Comparison of ENCODE assay signal across 25 cellular contexts in the genomic region with DNA sequence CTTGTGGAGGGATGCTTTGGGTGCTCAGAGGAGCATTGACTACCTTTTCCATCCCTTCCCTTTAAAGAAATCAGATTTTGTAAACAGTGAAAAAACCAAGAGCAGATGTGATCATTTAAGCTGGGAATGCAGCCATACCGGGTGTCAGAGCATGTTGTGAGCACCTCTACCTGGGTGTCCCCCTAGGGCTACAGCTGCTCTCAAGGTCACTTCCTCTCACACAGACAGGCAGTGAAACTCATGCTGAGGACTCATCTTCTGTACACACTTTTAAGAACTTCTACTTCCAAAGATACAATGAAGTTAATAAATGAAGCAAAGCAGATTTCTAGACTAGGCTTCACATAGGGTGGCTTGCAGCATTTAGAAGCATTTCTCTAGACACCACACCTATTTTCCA. TPM values are rescaled to one million over a fixed set of nuclear protein-coding genes. Genes with fewer than 3 reads are reported as not detected.
DNase-seq lines count a peak whose midpoint lies in the region; ATAC-seq and TF ChIP-seq lines count a peak whose summit lies in the region.
"Had no signal": no experiment of that assay in that cellular context is flagged by ENCODE, and none has a peak within 500 bp of the region (broad histone marks: within the 10 kb centered on the region; RNA-seq: fewer than 3 reads in every experiment).

No MANE protein-coding gene starts in this region.

- no peak for TF ChIP-seq CTCF in left ventricle myocardium inferior (IDR thresholded peaks at IDR 0.05; ENCODE audit: borderline replicate concordance)
- TF ChIP-seq CTCF in right atrium auricular region (IDR thresholded peaks at IDR 0.05) = no peak
- TF ChIP-seq CTCF in adrenal gland (IDR thresholded peaks at IDR 0.05) = no peak
- no peak for TF ChIP-seq CTCF in CD8-positive, alpha-beta T cell (IDR thresholded peaks at IDR 0.05)

- H3K36me3 ChIP-seq in left ventricle myocardium inferior (peaks cover 40% of the 10 kb centered on the region), right atrium auricular region (peaks cover 37% of the 10 kb centered on the region), adrenal gland (replicated peaks in 1 of 2) (no peaks in the 10 kb centered on the region)
- H3K36me3 ChIP-seq in CD8-positive, alpha-beta T cell (ENCODE audit: insufficient read depth, low read length) = no peaks in the 10 kb centered on the region

- no peaks in the 10 kb centered on the region for H3K36me3 Mint-ChIP-seq in activated CD8-positive, alpha-beta T cell treated with anti-CD3 and anti-CD28 coated beads, Interleukin-2, amount 10 ng/mL, durations not matched to agents 7 days and 5 days (ENCODE audit: low read depth)
- no peaks in the 10 kb centered on the region for H3K36me3 Mint-ChIP-seq in activated naive CD8-positive, alpha-beta T cell treated with anti-CD3 and anti-CD28 coated beads, Interleukin-2, amount 50 U/mL, for 24 hours (ENCODE audit: low read depth)
- H3K36me3 Mint-ChIP-seq in CD8-positive, alpha-beta T cell = no peaks in the 10 kb centered on the region
- H3K36me3 Mint-ChIP-seq: activated naive CD4-positive, alpha-beta T cell treated with anti-CD3 and anti-CD28 coated beads, Interleukin-2, amount 10 ng/mL, durations not matched to agents 7 days and 5 days; IgD-negative memory B cell had no signal

- H3K4me3 Mint-ChIP-seq in activated CD8-positive, alpha-beta T cell treated with anti-CD3 and anti-CD28 coated beads, Interleukin-2, amount 10 ng/mL, durations not matched to agents 7 days and 5 days = no peak overlapping the region
- no peak overlapping the region for H3K4me3 Mint-ChIP-seq in activated naive CD8-positive, alpha-beta T cell treated with anti-CD3 and anti-CD28 coated beads, Interleukin-2, amount 50 U/mL, for 24 hours
- no peak overlapping the region for H3K4me3 Mint-ChIP-seq in CD8-positive, alpha-beta T cell
- H3K4me3 Mint-ChIP-seq: activated naive CD4-positive, alpha-beta T cell treated with anti-CD3 and anti-CD28 coated beads, Interleukin-2, amount 10 ng/mL, durations not matched to agents 7 days and 5 days; activated T-cell treated with anti-CD3 and anti-CD28 coated beads, Interleukin-2, amount 50 U/mL, for 72 hours; IgD-negative memory B cell; stimulated activated naive CD8-positive, alpha-beta T cell treated with anti-CD3 and anti-CD28 coated beads, Interleukin-15, amount 100 ng/mL, for 72 hours; T-cell had no signal

- no peak overlapping the region for H3K4me3 ChIP-seq in left ventricle myocardium inferior
- no peak overlapping the region for H3K4me3 ChIP-seq in right atrium auricular region
- no peak overlapping the region for H3K4me3 ChIP-seq in adrenal gland
- no peak overlapping the region for H3K4me3 ChIP-seq in CD8-positive, alpha-beta T cell (ENCODE audit: low read depth, low read length)
- H3K4me3 ChIP-seq: esophagus squamous epithelium, MG63, transverse colon had no signal

- CTCF ChIA-PET in activated CD8-positive, alpha-beta T cell treated with anti-CD3 and anti-CD28 coated beads, Interleukin-2, amount 10 ng/mL, durations not matched to agents 7 days and 5 days (lab: Charles Lee) = no interaction called here
- CTCF ChIA-PET in CD8-positive, alpha-beta T cell (lab: Charles Lee) = no interaction called here

- H3K4me1 ChIP-seq in left ventricle myocardium inferior = peaks cover 10% of the 10 kb centered on the region
- H3K4me1 ChIP-seq in right atrium auricular region = no peaks in the 10 kb centered on the region
- peaks cover 0 to 7% of the 10 kb centered on the region in 2 donors for H3K4me1 ChIP-seq in adrenal gland (replicated peaks in 1 of 2)
- no peaks in the 10 kb centered on the region for H3K4me1 ChIP-seq in CD8-positive, alpha-beta T cell (ENCODE audit: insufficient read depth, low read length)
- H3K4me1 ChIP-seq: Caco-2, esophagus squamous epithelium, transverse colon had no signal

- TF ChIP-seq POLR2A in adrenal gland (IDR thresholded peaks at IDR 0.05) = no peak

- H3K4me1 Mint-ChIP-seq in activated CD8-positive, alpha-beta T cell treated with anti-CD3 and anti-CD28 coated beads, Interleukin-2, amount 10 ng/mL, durations not matched to agents 7 days and 5 days (ENCODE audit: low read depth) = no peaks in the 10 kb centered on the region
- H3K4me1 Mint-ChIP-seq in activated naive CD8-positive, alpha-beta T cell treated with anti-CD3 and anti-CD28 coated beads, Interleukin-2, amount 50 U/mL, for 24 hours = no peaks in the 10 kb centered on the region
- no peaks in the 10 kb centered on the region for H3K4me1 Mint-ChIP-seq in CD8-positive, alpha-beta T cell (ENCODE audit: low read depth)
- H3K4me1 Mint-ChIP-seq: activated naive CD4-positive, alpha-beta T cell treated with anti-CD3 and anti-CD28 coated beads, Interleukin-2, amount 10 ng/mL, durations not matched to agents 7 days and 5 days; stimulated activated naive CD8-positive, alpha-beta T cell treated with anti-CD3 and anti-CD28 coated beads, Interleukin-15, amount 100 ng/mL, for 72 hours; T-cell had no signal

- POLR2A ChIA-PET in activated CD8-positive, alpha-beta T cell treated with anti-CD3 and anti-CD28 coated beads, Interleukin-2, amount 10 ng/mL, durations not matched to agents 7 days and 5 days (lab: Charles Lee) = no interaction called here
- POLR2A ChIA-PET in CD8-positive, alpha-beta T cell (lab: Charles Lee) = no interaction called here

- H3K27me3 Mint-ChIP-seq in activated CD8-positive, alpha-beta T cell treated with anti-CD3 and anti-CD28 coated beads, Interleukin-2, amount 10 ng/mL, durations not matched to agents 7 days and 5 days (ENCODE audit: low read depth) = peaks cover 8% of the 10 kb centered on the region
- H3K27me3 Mint-ChIP-seq in activated naive CD8-positive, alpha-beta T cell treated with anti-CD3 and anti-CD28 coated beads, Interleukin-2, amount 50 U/mL, for 24 hours = no peaks in the 10 kb centered on the region
- no peaks in the 10 kb centered on the region for H3K27me3 Mint-ChIP-seq in CD8-positive, alpha-beta T cell (ENCODE audit: low read depth)
- H3K27me3 Mint-ChIP-seq: activated naive CD4-positive, alpha-beta T cell treated with anti-CD3 and anti-CD28 coated beads, Interleukin-2, amount 10 ng/mL, durations not matched to agents 7 days and 5 days; T-cell had no signal

- peak; percentile 11 for ATAC-seq in left lobe of liver
- ATAC-seq in GM18868 (IDR thresholded peaks at IDR 0.05; ENCODE audit: unreplicated experiment) = no peak
- ATAC-seq in activated CD8-positive, alpha-beta T cell treated with anti-CD3 and anti-CD28 coated beads, Interleukin-2, amount 10 ng/mL, durations not matched to agents 7 days and 5 days = no peak
- ATAC-seq in activated naive CD8-positive, alpha-beta T cell treated with anti-CD3 and anti-CD28 coated beads, Interleukin-2, amount 50 U/mL, for 24 hours = no peak
- ATAC-seq in CD8-positive, alpha-beta T cell = no peak
- ATAC-seq: activated T-cell treated with anti-CD3 and anti-CD28 coated beads, Interleukin-2, amount 50 U/mL, for 72 hours; stimulated activated naive CD8-positive, alpha-beta T cell treated with anti-CD3 and anti-CD28 coated beads, Interleukin-15, amount 100 ng/mL, for 72 hours; T-cell had no signal

- H3K27ac ChIP-seq in left ventricle myocardium inferior (replicated peaks) = peak overlapping the region; percentile 30
- H3K27ac ChIP-seq in right atrium auricular region = peak overlapping the region in 1 of 2 donors; percentile 67
- H3K27ac ChIP-seq in adrenal gland = peak overlapping the region in 4 of 5 donors; percentile 4 to 83 (median 48)
- H3K27ac ChIP-seq in CD8-positive, alpha-beta T cell (ENCODE audit: low read depth, low read length) = no peak overlapping the region
- H3K27ac ChIP-seq: esophagus squamous epithelium, transverse colon had no signal

- intact Hi-C loops in left ventricle myocardium inferior (cut with micrococcal nuclease) = no loop called here
- intact Hi-C loops in adrenal gland (cut with DNase I) = no loop called here
- intact Hi-C loops in CD8-positive, alpha-beta T cell (cut with DNase I, micrococcal nuclease) = no loop called here

- H3K27me3 ChIP-seq in left ventricle myocardium inferior (ENCODE audit: low read depth) (no peaks in the 10 kb centered on the region), right atrium auricular region (no peaks in the 10 kb centered on the region), adrenal gland (no peaks in the 10 kb centered on the region)
- no peaks in the 10 kb centered on the region for H3K27me3 ChIP-seq in CD8-positive, alpha-beta T cell (ENCODE audit: insufficient read depth, low read length)
- H3K27me3 ChIP-seq: esophagus squamous epithelium, MG63, transverse colon had no signal

- DNase-seq in left ventricle myocardium inferior (no peak), right atrium auricular region (ENCODE audit: low spot score) (no peak), adrenal gland (no peak), left lobe of liver (ENCODE audit: low spot score) (no peak)
- no peak for DNase-seq in activated CD8-positive, alpha-beta T cell treated with anti-CD3 and anti-CD28 coated beads, Interleukin-2, amount 10 ng/mL, durations not matched to agents 7 days and 5 days
- no peak for DNase-seq in activated naive CD8-positive, alpha-beta T cell treated with anti-CD3 and anti-CD28 coated beads, Interleukin-2, amount 50 U/mL, for 24 hours
- no peak for DNase-seq in CD8-positive, alpha-beta T cell
- DNase-seq: activated CD4-positive, alpha-beta T cell treated with anti-CD3 and anti-CD28 coated beads for 4 hours; activated naive CD4-positive, alpha-beta T cell treated with anti-CD3 and anti-CD28 coated beads, Interleukin-2, amount 10 ng/mL, durations not matched to agents 7 days and 5 days; activated T-cell treated with anti-CD3 and anti-CD28 coated beads, Interleukin-2, amount 50 U/mL, for 72 hours; aorta; Caco-2; effector CD4-positive, alpha-beta T cell; esophagus squamous epithelium; glutamatergic neuron; MG63; NCI-H1417 treated with DMSO at 0.1 percent for 48 hours; stimulated activated CD4-positive, alpha-beta T cell treated with anti-CD3 and anti-CD28 coated beads, Interleukin-12 subunit alpha, Interleukin-12 subunit beta, amount 100 ng/mL, for 4 hours; stimulated activated CD4-positive, alpha-beta T cell treated with anti-CD3 and anti-CD28 coated beads, Interleukin-4, amount 100 ng/mL, for 4 hours; stimulated activated naive CD8-positive, alpha-beta T cell treated with anti-CD3 and anti-CD28 coated beads, Interleukin-15, amount 100 ng/mL, for 72 hours; T-cell; transverse colon had no signal

- H3K27ac Mint-ChIP-seq in activated CD8-positive, alpha-beta T cell treated with anti-CD3 and anti-CD28 coated beads, Interleukin-2, amount 10 ng/mL, durations not matched to agents 7 days and 5 days = no peak overlapping the region
- no peak overlapping the region for H3K27ac Mint-ChIP-seq in activated naive CD8-positive, alpha-beta T cell treated with anti-CD3 and anti-CD28 coated beads, Interleukin-2, amount 50 U/mL, for 24 hours
- no peak overlapping the region for H3K27ac Mint-ChIP-seq in CD8-positive, alpha-beta T cell
- H3K27ac Mint-ChIP-seq: activated naive CD4-positive, alpha-beta T cell treated with anti-CD3 and anti-CD28 coated beads, Interleukin-2, amount 10 ng/mL, durations not matched to agents 7 days and 5 days; activated T-cell treated with anti-CD3 and anti-CD28 coated beads, Interleukin-2, amount 50 U/mL, for 72 hours; IgD-negative memory B cell; stimulated activated naive CD8-positive, alpha-beta T cell treated with anti-CD3 and anti-CD28 coated beads, Interleukin-15, amount 100 ng/mL, for 72 hours; T-cell had no signal

- no peaks in the 10 kb centered on the region for H3K9me3 Mint-ChIP-seq in activated CD8-positive, alpha-beta T cell treated with anti-CD3 and anti-CD28 coated beads, Interleukin-2, amount 10 ng/mL, durations not matched to agents 7 days and 5 days (ENCODE audit: insufficient read depth)
- no peaks in the 10 kb centered on the region for H3K9me3 Mint-ChIP-seq in activated naive CD8-positive, alpha-beta T cell treated with anti-CD3 and anti-CD28 coated beads, Interleukin-2, amount 50 U/mL, for 24 hours
- no peaks in the 10 kb centered on the region for H3K9me3 Mint-ChIP-seq in CD8-positive, alpha-beta T cell
- H3K9me3 Mint-ChIP-seq: activated naive CD4-positive, alpha-beta T cell treated with anti-CD3 and anti-CD28 coated beads, Interleukin-2, amount 10 ng/mL, durations not matched to agents 7 days and 5 days; activated T-cell treated with anti-CD3 and anti-CD28 coated beads, Interleukin-2, amount 50 U/mL, for 72 hours; IgD-negative memory B cell; stimulated activated naive CD8-positive, alpha-beta T cell treated with anti-CD3 and anti-CD28 coated beads, Interleukin-15, amount 100 ng/mL, for 72 hours; T-cell had no signal

- 88 to 95% (median 91%) methylated on average over 1 of the region's 1 CpG for WGBS in adrenal gland, 4 donors

- H3K9me3 ChIP-seq in left ventricle myocardium inferior (replicated peaks) = no peaks in the 10 kb centered on the region
- H3K9me3 ChIP-seq in right atrium auricular region = no peaks in the 10 kb centered on the region
- no peaks in the 10 kb centered on the region for H3K9me3 ChIP-seq in adrenal gland (replicated peaks in 1 of 3)
- no peaks in the 10 kb centered on the region for H3K9me3 ChIP-seq in CD8-positive, alpha-beta T cell (ENCODE audit: low read length)
- H3K9me3 ChIP-seq: Caco-2, esophagus squamous epithelium, MG63, transverse colon had no signal

RNA-seq across cellular contexts. Expression of gene FRZB, which starts 48.4 kb away (rescaled TPM):
- total RNA-seq in left ventricle myocardium inferior (2.2 TPM), right atrium auricular region (1 to 10 TPM; 1.8 to 2.4 TPM), adrenal gland (1 to 10 TPM in 5 of 8 donors, under 1 TPM in 3; 0.30 to 1.9 (median 1.3) TPM), left lobe of liver (0.28 TPM)
- polyA plus RNA-seq in adrenal gland = 1 to 10 TPM; 1.9 to 2.5 (median 2.2) TPM
- not detected for total RNA-seq in activated CD8-positive, alpha-beta T cell treated with anti-CD3 and anti-CD28 coated beads, Interleukin-2, amount 10 ng/mL, durations not matched to agents 7 days and 5 days
- not detected for total RNA-seq in CD8-positive, alpha-beta T cell
- total RNA-seq: activated T-cell treated with anti-CD3 and anti-CD28 coated beads, Interleukin-2, amount 50 U/mL, for 72 hours; Caco-2; renal cortical epithelial cell had no signal
